ENCODE assay signal across 11 cellular contexts in the genomic region with DNA sequence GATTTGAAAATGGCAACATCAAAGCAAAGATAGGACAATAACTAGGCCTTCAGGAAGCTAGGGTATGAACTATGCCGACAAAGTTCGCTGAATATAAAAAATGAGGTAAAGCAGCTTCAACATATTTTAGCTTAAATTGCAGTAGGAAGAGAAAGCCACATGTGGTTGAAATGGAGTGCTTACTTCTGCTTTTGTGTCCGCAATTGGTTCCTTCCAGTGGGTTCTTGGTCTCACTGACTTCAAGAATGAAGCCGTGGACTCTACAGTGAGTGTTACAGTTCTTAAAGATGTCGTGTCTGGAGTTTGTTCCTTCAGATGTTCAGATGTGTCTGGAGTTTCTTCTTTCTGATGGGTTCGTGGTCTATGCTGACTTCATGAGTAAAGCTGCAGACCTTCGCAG.
DNase-seq lines count a peak whose midpoint lies in the region; ATAC-seq and TF ChIP-seq lines count a peak whose summit lies in the region.
"Had no signal": no experiment of that assay in that cellular context is flagged by ENCODE, and none has a peak within 500 bp of the region (broad histone marks: within the 10 kb centered on the region; RNA-seq: fewer than 3 reads in every experiment).

No MANE protein-coding gene starts in this region.

- TF ChIP-seq CTCF in esophagus squamous epithelium (IDR thresholded peaks at IDR 0.05): no peak
- no peak for TF ChIP-seq CTCF in colonic mucosa (IDR thresholded peaks at IDR 0.05)

- no peaks in the 10 kb centered on the region for H3K79me1 ChIP-seq in neuronal stem cell (ENCODE audit: low read depth, low read length)

- no peak overlapping the region for H4K91ac ChIP-seq in neuronal stem cell (ENCODE audit: low read depth, low read length, poor library complexity)

- no peak overlapping the region for H2BK15ac ChIP-seq in neuronal stem cell (ENCODE audit: low read length)

- H2BK120ac ChIP-seq in neuronal stem cell (ENCODE audit: low read depth, low read length): no peak overlapping the region

- intact Hi-C loops in esophagus squamous epithelium (cut with DNase I): no loop called here
- intact Hi-C loops in colonic mucosa (cut with DNase I): no loop called here

- H3K4me3 ChIP-seq in esophagus squamous epithelium: no peak overlapping the region
- no peak overlapping the region for H3K4me3 ChIP-seq in colonic mucosa
- H3K4me3 ChIP-seq in neuronal stem cell (ENCODE audit: low read length in 2 of 2): no peak overlapping the region
- H3K4me3 ChIP-seq: thoracic aorta had no signal

- H3K27ac ChIP-seq in esophagus squamous epithelium (no peak overlapping the region), colonic mucosa (no peak overlapping the region), neuronal stem cell (replicated peaks; ENCODE audit: low read length) (no peak overlapping the region)
- H3K27ac ChIP-seq: thoracic aorta had no signal

- no peak overlapping the region for H3K14ac ChIP-seq in neuronal stem cell (ENCODE audit: low read length)

- H3K36me3 ChIP-seq in esophagus squamous epithelium (no peaks in the 10 kb centered on the region), colonic mucosa (no peaks in the 10 kb centered on the region), neuronal stem cell (replicated peaks in 1 of 2; ENCODE audit: control insufficient read depth in 2 of 2, insufficient read depth in 2 of 2, low read length in 2 of 2) (no peaks in the 10 kb centered on the region)
- H3K36me3 ChIP-seq: thoracic aorta had no signal

- ATAC-seq in GM19324 (IDR thresholded peaks at IDR 0.05; ENCODE audit: low FRiP score, unreplicated experiment): peak; percentile 87
- peak; percentile 96 for ATAC-seq in HG02763 (IDR thresholded peaks at IDR 0.05; ENCODE audit: unreplicated experiment)
- peak; percentile 97 for ATAC-seq in HG03565 (IDR thresholded peaks at IDR 0.05; ENCODE audit: unreplicated experiment)

- H2BK5ac ChIP-seq in neuronal stem cell (ENCODE audit: low read length): no peak overlapping the region

- H3K4ac ChIP-seq in neuronal stem cell (ENCODE audit: low read length): no peak overlapping the region

- H2BK12ac ChIP-seq in neuronal stem cell (ENCODE audit: low read length): no peak overlapping the region

- DNase-seq in esophagus squamous epithelium (lab: John Stamatoyannopoulos, UW): no peak
- DNase-seq in colonic mucosa: no peak
- DNase-seq in neuronal stem cell (ENCODE audit: low spot score): no peak
- DNase-seq in activated CD4-positive, CD25-positive, alpha-beta regulatory T cell treated with anti-CD3 and anti-CD28 coated beads, Interleukin-2, amount 50 U/mL, for 72 hours: no peak
- DNase-seq: activated CD4-positive, alpha-beta T cell treated with anti-CD3 and anti-CD28 coated beads, Interleukin-2, amount 50 U/mL, for 1 hour; NCI-H1436 treated with DMSO at 0.1 percent for 48 hours; stimulated activated CD4-positive, alpha-beta T cell treated with anti-CD3 and anti-CD28 coated beads, Interleukin-4, amount 100 ng/mL, for 1 hour had no signal

- no peak overlapping the region for H4K8ac ChIP-seq in neuronal stem cell (ENCODE audit: low read depth, low read length)

- no peak overlapping the region for H3K23ac ChIP-seq in neuronal stem cell (ENCODE audit: low read depth, low read length, poor library complexity)

- WGBS in esophagus squamous epithelium, 2 donors: 49 to 79% methylated on average over 5 to 7 of the region's 7 CpGs
- WGBS in neuronal stem cell (ENCODE audit: extremely low coverage in 2 of 2, insufficient read length in 2 of 2, insufficient replicate concordance in 1 of 2), 2 donors: no CpG with 5 or more reads among the region's 7 CpGs

- H2AFZ ChIP-seq in neuronal stem cell (ENCODE audit: low read length): no peak overlapping the region

- H3K4me2 ChIP-seq in neuronal stem cell (ENCODE audit: insufficient read depth, low read length, poor library complexity, severe bottlenecking): no peak overlapping the region

- no peak overlapping the region for H2AK5ac ChIP-seq in neuronal stem cell (ENCODE audit: low read depth, low read length)

- no peaks in the 10 kb centered on the region for H3K4me1 ChIP-seq in esophagus squamous epithelium
- no peaks in the 10 kb centered on the region for H3K4me1 ChIP-seq in colonic mucosa
- H3K4me1 ChIP-seq in neuronal stem cell (ENCODE audit: control insufficient read depth in 2 of 2, insufficient read depth in 1 of 2, low read depth in 1 of 2, low read length in 2 of 2): peaks cover 0 to 1% of the 10 kb centered on the region in 2 donors

- H3K27me3 ChIP-seq in esophagus squamous epithelium (peaks cover 0 to 6% (median 0%) of the 10 kb centered on the region in 4 donors), colonic mucosa (no peaks in the 10 kb centered on the region), neuronal stem cell (ENCODE audit: control insufficient read depth in 3 of 3, insufficient read depth in 3 of 3, low read depth in 1 of 3, low read length in 3 of 3) (no peaks in the 10 kb centered on the region)

- no peak overlapping the region for H3K18ac ChIP-seq in neuronal stem cell (ENCODE audit: low read length)

- H3K9ac ChIP-seq in colonic mucosa (ENCODE audit: low read depth in 2 of 2, low read length in 2 of 2): no peak overlapping the region
- no peak overlapping the region for H3K9ac ChIP-seq in neuronal stem cell (ENCODE audit: low read depth, low read length, poor library complexity)

- no peak for TF ChIP-seq POLR2A in esophagus squamous epithelium (IDR thresholded peaks at IDR 0.05)

- H3K9me3 ChIP-seq in esophagus squamous epithelium (no peaks in the 10 kb centered on the region), colonic mucosa (no peaks in the 10 kb centered on the region), neuronal stem cell (replicated peaks in 1 of 2; ENCODE audit: control insufficient read depth in 2 of 2, insufficient read depth in 1 of 2, low read depth in 1 of 2, low read length in 2 of 2) (no peaks in the 10 kb centered on the region)
- H3K9me3 ChIP-seq: thoracic aorta had no signal
